9 cellular contexts compared by ENCODE assay signal in the genomic region with DNA sequence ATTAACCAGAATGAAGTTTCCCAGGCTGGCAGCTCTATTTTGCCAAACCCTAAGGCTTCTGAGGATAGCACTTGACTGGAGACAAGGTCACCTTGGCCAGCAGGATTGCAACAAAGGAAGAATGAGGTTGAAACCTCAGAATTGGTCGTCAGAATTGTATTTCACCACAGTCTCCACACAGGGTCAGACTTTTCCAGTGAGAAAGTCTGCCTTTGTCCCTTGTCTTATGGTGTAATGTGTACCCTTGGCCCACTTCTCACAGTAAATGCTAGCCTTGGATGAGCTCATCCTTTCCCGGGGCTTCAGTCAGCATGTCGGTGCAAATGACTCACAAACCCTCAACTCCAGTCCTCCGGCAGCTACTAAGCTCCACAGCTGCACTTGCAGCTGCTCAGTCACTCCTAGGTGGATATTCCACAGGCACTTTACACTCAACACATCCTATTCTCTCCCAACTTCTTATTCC. TPM values are rescaled to one million over a fixed set of nuclear protein-coding genes. Genes with fewer than 3 reads are reported as not detected.
DNase-seq lines count a peak whose midpoint lies in the region; ATAC-seq and TF ChIP-seq lines count a peak whose summit lies in the region.
"Had no signal": no experiment of that assay in that cellular context is flagged by ENCODE, and none has a peak within 500 bp of the region (broad histone marks: within the 10 kb centered on the region; RNA-seq: fewer than 3 reads in every experiment).

No MANE protein-coding gene starts in this region.

- H3K4me3 ChIP-seq in PC-3 (ENCODE audit: low read length) (no peak overlapping the region), choroid plexus epithelial cell (ENCODE audit: low read depth, low read length) (no peak overlapping the region), lower lobe of right lung (no peak overlapping the region), transverse colon (no peak overlapping the region)
- no peak overlapping the region for H3K4me3 ChIP-seq in CD4-positive, alpha-beta memory T cell (ENCODE audit: low read length in 2 of 2)

- H3K36me3 ChIP-seq in PC-3 (ENCODE audit: low read depth, low read length) (peaks cover 9% of the 10 kb centered on the region; the same call in 1 of the 2 replicates), lower lobe of right lung (peaks cover 28% of the 10 kb centered on the region), transverse colon (no peaks in the 10 kb centered on the region)
- H3K36me3 ChIP-seq in CD4-positive, alpha-beta memory T cell (ENCODE audit: insufficient read depth, low read length): peaks cover 8% of the 10 kb centered on the region

- CTCF ChIA-PET in PC-3 (lab: Charles Lee): interaction anchor here (0.6 to 2.0 kb wide), 15 partner anchors 20 to 601 kb away, joined by 3 to 26 read pairs (median 5); a partner anchor contains a TSS
- CTCF ChIA-PET in CD4-positive, alpha-beta memory T cell (lab: Charles Lee; ENCODE audit: partially characterized antibody): interaction anchor here (0.9 to 3.0 kb wide), 6 partner anchors 9 to 602 kb away, joined by 3 to 7 read pairs (median 5); no protein-coding TSS in a partner anchor

- H3F3A ChIP-seq in PC-3 (ENCODE audit: low read length, unreplicated experiment): no peaks in the 10 kb centered on the region

- H3K27me3 ChIP-seq in PC-3 (ENCODE audit: low read length): no peaks in the 10 kb centered on the region
- H3K27me3 ChIP-seq in lower lobe of right lung (ENCODE audit: low read depth): no peaks in the 10 kb centered on the region
- no peaks in the 10 kb centered on the region for H3K27me3 ChIP-seq in transverse colon
- no peaks in the 10 kb centered on the region for H3K27me3 ChIP-seq in CD4-positive, alpha-beta memory T cell (ENCODE audit: insufficient read depth, low read length)

- no peak for TF ChIP-seq EP300 in transverse colon (IDR thresholded peaks at IDR 0.05; ENCODE audit: low read depth)

- H3K27me3 Mint-ChIP-seq in CD4-positive, alpha-beta memory T cell: no peaks in the 10 kb centered on the region

- H3K4me1 Mint-ChIP-seq in CD4-positive, alpha-beta memory T cell: peaks cover 0 to 2% (median 0%) of the 10 kb centered on the region in 4 donors

- H3K4me2 ChIP-seq in PC-3 (ENCODE audit: low read length): peak overlapping the region; percentile 45

- H3K9me3 ChIP-seq in PC-3 (ENCODE audit: low read length): no peaks in the 10 kb centered on the region
- H3K9me3 ChIP-seq in lower lobe of right lung: no peaks in the 10 kb centered on the region
- no peaks in the 10 kb centered on the region for H3K9me3 ChIP-seq in transverse colon
- no peaks in the 10 kb centered on the region for H3K9me3 ChIP-seq in CD4-positive, alpha-beta memory T cell (ENCODE audit: control insufficient read depth in 1 of 2, low read length in 2 of 2)

- no peak overlapping the region for H2AFZ ChIP-seq in PC-3 (ENCODE audit: low read length)

- in situ Hi-C loops in transverse colon (cut with MboI; ENCODE audit: low pct_ligation_motif_present in 1 of 4, low pct_unique_long_range_greater_than_20kb in 1 of 4, low sequenced_read_pairs in 3 of 4): no loop called here

- H3K79me2 ChIP-seq in PC-3 (ENCODE audit: low read length): no peaks in the 10 kb centered on the region

- H3K27ac Mint-ChIP-seq in CD4-positive, alpha-beta memory T cell: peak overlapping the region in 1 of 7 donors; percentile 87

- H3K9ac ChIP-seq in PC-3 (ENCODE audit: low read length): peak overlapping the region; percentile 36; the same call in 1 of the 2 replicates

- TSS peak; percentile 3 for BruUV-seq in PC-3 (replicated peaks; lab: Mats Ljungman, UMichigan)

- no peaks in the 10 kb centered on the region for H4K20me1 ChIP-seq in PC-3 (ENCODE audit: low read length)

- H3K9me2 ChIP-seq in PC-3 (replicated peaks; ENCODE audit: low read length): no peaks in the 10 kb centered on the region

- H3K9me3 Mint-ChIP-seq in CD4-positive, alpha-beta memory T cell: no peaks in the 10 kb centered on the region
- H3K9me3 Mint-ChIP-seq: activated T-cell treated with anti-CD3 and anti-CD28 coated beads, Interleukin-2, amount 50 U/mL, for 4 hours had no signal

- H3K36me3 Mint-ChIP-seq in CD4-positive, alpha-beta memory T cell: peaks cover 17 to 35% of the 10 kb centered on the region in 2 donors

- H3K4me1 ChIP-seq in PC-3 (ENCODE audit: insufficient read depth, low read length) (peaks cover 28% of the 10 kb centered on the region), lower lobe of right lung (peaks cover 13% of the 10 kb centered on the region), transverse colon (peaks cover 8 to 17% (median 15%) of the 10 kb centered on the region in 4 donors)
- H3K4me1 ChIP-seq in CD4-positive, alpha-beta memory T cell (ENCODE audit: insufficient read depth, low read length): no peaks in the 10 kb centered on the region

- ATAC-seq in PC-3 (peak; percentile 95), lower lobe of right lung (peak; percentile 91), HG02981 (IDR thresholded peaks at IDR 0.05; ENCODE audit: unreplicated experiment) (no peak)

- 24% methylated on average over 4 of the region's 4 CpGs; no CpG with 5 or more reads in 1 of the 2 donors for WGBS in transverse colon (ENCODE audit: low coverage in 1 of 2), 2 donors

- no peak overlapping the region for H3K4me3 Mint-ChIP-seq in CD4-positive, alpha-beta memory T cell
- H3K4me3 Mint-ChIP-seq: activated T-cell treated with anti-CD3 and anti-CD28 coated beads, Interleukin-2, amount 50 U/mL, for 4 hours had no signal

- POLR2A ChIA-PET in PC-3 (lab: Charles Lee; ENCODE audit: unreplicated experiment): interaction anchor here (0.5 to 1.0 kb wide), 5 partner anchors 252 to 602 kb away, joined by 3 to 8 read pairs (median 4); no protein-coding TSS in a partner anchor
- POLR2A ChIA-PET in CD4-positive, alpha-beta memory T cell (lab: Charles Lee; ENCODE audit: partially characterized antibody): no interaction called here

- peak; percentile 10 for TF ChIP-seq POLR2A in transverse colon (IDR thresholded peaks at IDR 0.05)

- intact Hi-C loops in PC-3 (cut with micrococcal nuclease): loop anchor here (1.0 to 5.0 kb wide), 5 partner anchors 139 to 602 kb away; a partner anchor contains a TSS
- intact Hi-C loops in lower lobe of right lung (cut with DNase I): no loop called here
- intact Hi-C loops in transverse colon (cut with DNase I; ENCODE audit: low total_unique reads): loop anchor here (10.0 kb wide), 1 partner anchor 550 kb away; no protein-coding TSS in a partner anchor
- intact Hi-C loops in CD4-positive, alpha-beta memory T cell (cut with micrococcal nuclease): no loop called here

- TF ChIP-seq CTCF in PC-3 (conservative IDR thresholded peaks at IDR 0.05; ENCODE audit: low read depth, low read length) (peak; percentile 71), choroid plexus epithelial cell (conservative IDR thresholded peaks at IDR 0.05; ENCODE audit: low read depth, low read length) (peak; percentile 22), lower lobe of right lung (IDR thresholded peaks at IDR 0.05) (no peak), transverse colon (IDR thresholded peaks at IDR 0.05) (peak in 1 of 5 experiments; percentile 28)

- peak; percentile 18 to 37 for DNase-seq in activated CD4-positive, alpha-beta T cell treated with anti-CD3 and anti-CD28 coated beads, Interleukin-2, amount 50 U/mL, for 48 hours
- no peak for DNase-seq in activated CD4-positive, alpha-beta T cell treated with anti-CD3 and anti-CD28 coated beads for 1 hour
- DNase-seq in PC-3 (peak; percentile 97), choroid plexus epithelial cell (ENCODE audit: low read depth) (peak; percentile 100), lower lobe of right lung (peak; percentile 55), transverse colon (peak; percentile 51)
- no peak for DNase-seq in CD4-positive, alpha-beta memory T cell
- DNase-seq: activated T-cell treated with anti-CD3 and anti-CD28 coated beads, Interleukin-2, amount 50 U/mL, for 4 hours had no signal

- peak overlapping the region; percentile 79 for H3K27ac ChIP-seq in PC-3 (ENCODE audit: low read length)
- H3K27ac ChIP-seq in lower lobe of right lung: peak overlapping the region; percentile 4
- H3K27ac ChIP-seq in transverse colon: peak overlapping the region; percentile 69 to 76 (median 74)
- no peak overlapping the region for H3K27ac ChIP-seq in CD4-positive, alpha-beta memory T cell (ENCODE audit: low read depth, low read length)

RNA-seq across cellular contexts. Expression of a gene that starts 19.7 kb away (rescaled TPM):
- total RNA-seq in PC-3 (2014; rRNA removed) (171 and 178 TPM in 2 replicates), lower lobe of right lung (158 TPM), transverse colon (10 to 100 TPM; 21.7 to 68.8 (median 50.1) TPM)
- total RNA-seq in CD4-positive, alpha-beta memory T cell: 100 to 1,000 TPM; 132 to 138 TPM
- polyA plus RNA-seq in CD4-positive, alpha-beta memory T cell: 100 to 1,000 TPM; 136 to 158 TPM

Comparison
In these comparisons a context has a peak if more than half of its experiments do, and no peak if none do; other contexts are left out.
1. DNase-seq: peak in activated CD4-positive, alpha-beta T cell treated with anti-CD3 and anti-CD28 coated beads, Interleukin-2, amount 50 U/mL, for 48 hours (2 of 2), PC-3 (single experiment), choroid plexus epithelial cell (single experiment), lower lobe of right lung (single experiment) and transverse colon (single experiment); none in activated CD4-positive, alpha-beta T cell treated with anti-CD3 and anti-CD28 coated beads for 1 hour (single experiment) and CD4-positive, alpha-beta memory T cell (0 of 5).
2. intact Hi-C loops: an anchor here in PC-3 (1.0 to 5.0 kb wide) and transverse colon (10.0 kb wide); none called in lower lobe of right lung and CD4-positive, alpha-beta memory T cell.